In genomic region chr12:103864710-103865109, GRCh38 we compare ENCODE assay signal across 22 cellular contexts. TPM values are rescaled to one million over a fixed set of nuclear protein-coding genes. Genes with fewer than 3 reads are reported as not detected.
DNase-seq lines count a peak whose midpoint lies in the region; ATAC-seq, FAIRE-seq and TF ChIP-seq lines count a peak whose summit lies in the region.
"Had no signal": no experiment of that assay in that cellular context is flagged by ENCODE, and none has a peak within 500 bp of the region (broad histone marks: within the 10 kb centered on the region; RNA-seq: fewer than 3 reads in every experiment).

No MANE protein-coding gene starts in this region.

- no peak for TF ChIP-seq POLR2A in IMR-90 (IDR thresholded peaks at IDR 0.05; ENCODE audit: low read depth, low read length)

- H3K4ac ChIP-seq in IMR-90 (ENCODE audit: low read depth, low read length) = no peak overlapping the region
- no peak overlapping the region for H3K4ac ChIP-seq in mesenchymal stem cell (ENCODE audit: low read depth in 1 of 2, low read length in 2 of 2)

- dilution Hi-C loops in IMR-90 (cut with HindIII; ENCODE audit: low sequenced_read_pairs, unreplicated experiment) = no loop called here

- WGBS in IMR-90 (ENCODE audit: extremely low coverage in 2 of 2, insufficient read length in 1 of 2), 2 experiments = no CpG with 5 or more reads among the region's 6 CpGs
- 96% methylated on average over 6 of the region's 6 CpGs for WGBS in mesenchymal stem cell
- WGBS in small intestine, 3 donors = 33 to 77% (median 62%) methylated on average over 6 of the region's 6 CpGs

- no peaks in the 10 kb centered on the region for H3K79me2 ChIP-seq in PC-9 (ENCODE audit: low read depth)

- H3K14ac ChIP-seq in IMR-90 (replicated peaks; ENCODE audit: low read depth, low read length) = no peak overlapping the region
- no peak overlapping the region for H3K14ac ChIP-seq in mesenchymal stem cell (ENCODE audit: low read length in 2 of 2)

- no peak overlapping the region for H2BK5ac ChIP-seq in IMR-90 (ENCODE audit: low read depth, low read length, poor library complexity, severe bottlenecking)
- H2BK5ac ChIP-seq in mesenchymal stem cell (ENCODE audit: low read depth, low read length, poor library complexity, severe bottlenecking) = no peak overlapping the region

- H3K4me3 ChIP-seq in IMR-90 (ENCODE audit: insufficient read depth, low read depth, low read length) = no peak overlapping the region
- no peak overlapping the region for H3K4me3 ChIP-seq in mesenchymal stem cell (ENCODE audit: insufficient read depth in 1 of 2, low read depth in 1 of 2, low read length in 2 of 2)
- H3K4me3 ChIP-seq in small intestine (ENCODE audit: low read depth in 1 of 2, low read length in 2 of 2) = no peak overlapping the region
- no peak overlapping the region for H3K4me3 ChIP-seq in PC-9
- H3K4me3 ChIP-seq: GM23338, SK-N-MC had no signal

- TF ChIP-seq CTCF in IMR-90 (conservative IDR thresholded peaks at IDR 0.05; ENCODE audit: low read depth, low read length) (no peak), foreskin keratinocyte (conservative IDR thresholded peaks at IDR 0.05) (no peak), PC-9 (conservative IDR thresholded peaks at IDR 0.05) (no peak)

- H4K8ac ChIP-seq in IMR-90 (ENCODE audit: low read depth in 2 of 2, low read length in 2 of 2) = no peak overlapping the region; a peak in 1 of 4 replicates
- no peak overlapping the region for H4K8ac ChIP-seq in mesenchymal stem cell (ENCODE audit: low read length)

- H3K27me3 ChIP-seq in IMR-90 (ENCODE audit: control insufficient read depth, insufficient read depth, low read length) (no peaks in the 10 kb centered on the region), foreskin keratinocyte (no peaks in the 10 kb centered on the region), mesenchymal stem cell (ENCODE audit: control insufficient read depth in 1 of 2, insufficient read depth in 1 of 2, low read length in 2 of 2) (no peaks in the 10 kb centered on the region), small intestine (ENCODE audit: control insufficient read depth in 2 of 2, insufficient read depth in 2 of 2, low read length in 2 of 2) (no peaks in the 10 kb centered on the region), PC-9 (ENCODE audit: insufficient read depth, low read depth) (no peaks in the 10 kb centered on the region)

- H2AK9ac ChIP-seq in IMR-90 (replicated peaks; ENCODE audit: low read depth, low read length, poor library complexity) = no peak overlapping the region

- TF ChIP-seq RAD21 in IMR-90 (IDR thresholded peaks at IDR 0.05; ENCODE audit: low read length) = no peak

- H3K36me3 ChIP-seq in IMR-90 (ENCODE audit: control insufficient read depth, insufficient read depth, low read length) = no peaks in the 10 kb centered on the region
- H3K36me3 ChIP-seq in mesenchymal stem cell (ENCODE audit: control insufficient read depth in 1 of 2, insufficient read depth in 2 of 2, low read depth in 1 of 2, low read length in 2 of 2) = no peaks in the 10 kb centered on the region
- no peaks in the 10 kb centered on the region for H3K36me3 ChIP-seq in small intestine (ENCODE audit: control insufficient read depth in 2 of 2, insufficient read depth in 2 of 2, low read length in 2 of 2)
- H3K36me3 ChIP-seq in PC-9 (ENCODE audit: low read depth) = no peaks in the 10 kb centered on the region

- no peaks in the 10 kb centered on the region for H3K79me1 ChIP-seq in IMR-90 (ENCODE audit: low read depth in 1 of 2, low read length in 2 of 2)
- H3K79me1 ChIP-seq in mesenchymal stem cell (replicated peaks; ENCODE audit: low read length, poor library complexity, severe bottlenecking) = no peaks in the 10 kb centered on the region

- no peaks in the 10 kb centered on the region for H4K20me1 ChIP-seq in IMR-90 (ENCODE audit: insufficient read depth, low read length)
- no peaks in the 10 kb centered on the region for H4K20me1 ChIP-seq in PC-9 (ENCODE audit: insufficient read depth)

- H3K4me1 ChIP-seq in IMR-90 (ENCODE audit: control insufficient read depth, insufficient read depth, low read length) (peaks cover 3% of the 10 kb centered on the region), foreskin keratinocyte (peaks cover 16% of the 10 kb centered on the region), mesenchymal stem cell (ENCODE audit: control insufficient read depth, insufficient read depth, low read depth, low read length) (peaks cover 7% of the 10 kb centered on the region), small intestine (ENCODE audit: control insufficient read depth in 2 of 2, insufficient read depth in 1 of 2, low read depth in 1 of 2, low read length in 1 of 2) (no peaks in the 10 kb centered on the region), PC-9 (replicated peaks; ENCODE audit: insufficient read depth) (peaks cover 20% of the 10 kb centered on the region)

- DNase-seq in IMR-90 (no peak), foreskin keratinocyte (no peak), mesenchymal stem cell (no peak), small intestine (peak; percentile 59), NCI-H1930 (lab: John Stamatoyannopoulos, UW) (no peak), PC-9 (no peak)
- DNase-seq: 8988T; CD4-positive, CD25-positive, alpha-beta regulatory T cell; H9; KG1; MM.1S; NCI-H2029 treated with DMSO at 0.1 percent for 48 hours; NCI-H446 treated with DMSO at 0.1 percent for 48 hours; NCI-H526; NCI-H82; SIG-M5 had no signal

- no peaks in the 10 kb centered on the region for H3K9me2 ChIP-seq in PC-9 (ENCODE audit: insufficient read depth)

- H2BK12ac ChIP-seq in mesenchymal stem cell (ENCODE audit: low read length in 2 of 2) = peak overlapping the region in 1 of 2 experiments; percentile 56

- H2BK20ac ChIP-seq in IMR-90 (ENCODE audit: low read depth, low read length) = no peak overlapping the region

- H3K23ac ChIP-seq in IMR-90 (ENCODE audit: low read depth, low read length) = no peak overlapping the region
- H3K23ac ChIP-seq in mesenchymal stem cell (ENCODE audit: low read length in 2 of 2) = no peak overlapping the region

- peaks cover 7% of the 10 kb centered on the region for H3K9me1 ChIP-seq in IMR-90 (ENCODE audit: insufficient read depth, low read length)

- no peak overlapping the region for H2AFZ ChIP-seq in IMR-90 (replicated peaks; ENCODE audit: low read length, poor library complexity)
- H2AFZ ChIP-seq in mesenchymal stem cell (ENCODE audit: low read depth, low read length) = no peak overlapping the region
- H2AFZ ChIP-seq in PC-9 = no peak overlapping the region
- H2AFZ ChIP-seq: GM23338 had no signal

- BruUV-seq in IMR-90 (replicated peaks; lab: Mats Ljungman, UMichigan) (no TSS peak), PC-9 (replicated peaks; lab: Mats Ljungman, UMichigan) (no TSS peak)

- no peak for FAIRE-seq in small intestine (lab: Jason Lieb, UNC)
- FAIRE-seq: D721Med, HTR-8/SVneo had no signal

- POLR2A ChIA-PET in IMR-90 (lab: Charles Lee; ENCODE audit: unreplicated experiment) (no interaction called here), PC-9 (lab: Charles Lee; ENCODE audit: unreplicated experiment) (no interaction called here)

- no peaks in the 10 kb centered on the region for H3K9me3 ChIP-seq in IMR-90 (ENCODE audit: control insufficient read depth, insufficient read depth, low read length)
- no peaks in the 10 kb centered on the region for H3K9me3 ChIP-seq in mesenchymal stem cell (ENCODE audit: control insufficient read depth, low read length)
- no peaks in the 10 kb centered on the region for H3K9me3 ChIP-seq in small intestine (ENCODE audit: control insufficient read depth, low read depth)
- no peaks in the 10 kb centered on the region for H3K9me3 ChIP-seq in PC-9 (ENCODE audit: insufficient read depth, low read depth)

- no peak overlapping the region for H3K56ac ChIP-seq in IMR-90 (ENCODE audit: extremely low read depth, insufficient read depth, low read length)

- ATAC-seq in IMR-90 (ENCODE audit: low read depth) (no peak), foreskin keratinocyte (no peak), HG02623 (IDR thresholded peaks at IDR 0.05; ENCODE audit: unreplicated experiment) (no peak)
- ATAC-seq: GM23338, Panc1 had no signal

- H3K18ac ChIP-seq in IMR-90 (ENCODE audit: low read depth, low read length) = no peak overlapping the region
- H3K18ac ChIP-seq in mesenchymal stem cell (ENCODE audit: low read depth in 1 of 2, low read length in 2 of 2) = no peak overlapping the region

- H4K91ac ChIP-seq in IMR-90 (ENCODE audit: insufficient read depth, low read depth, low read length) (no peak overlapping the region), mesenchymal stem cell (ENCODE audit: low read length) (peak overlapping the region; percentile 78)

- CTCF ChIA-PET in IMR-90 (lab: Yijun Ruan, JAX) = interaction anchor here (0.6 kb wide), 1 partner anchor 1243 kb away, joined by 3 read pairs; the partner anchor contains the start of gene WASHC4
- CTCF ChIA-PET in PC-9 (lab: Charles Lee) = no interaction called here

- no peak overlapping the region for H4K5ac ChIP-seq in IMR-90 (ENCODE audit: low read depth, low read length)

- H3K27ac ChIP-seq in IMR-90 (ENCODE audit: insufficient read depth, low read length) = no peak overlapping the region
- H3K27ac ChIP-seq in foreskin keratinocyte = peak overlapping the region; percentile 16
- no peak overlapping the region for H3K27ac ChIP-seq in mesenchymal stem cell (ENCODE audit: low read length, poor library complexity, severe bottlenecking)
- H3K27ac ChIP-seq in small intestine (ENCODE audit: low read depth in 1 of 2, low read length in 1 of 2) = no peak overlapping the region
- no peak overlapping the region for H3K27ac ChIP-seq in PC-9
- H3K27ac ChIP-seq: SK-N-MC had no signal

- in situ Hi-C loops in IMR-90 (cut with MboI; ENCODE audit: low sequenced_read_pairs) = loop anchor here (5.0 to 10.0 kb wide), 2 partner anchors 92 to 300 kb away; no protein-coding TSS in a partner anchor

- H3K4me2 ChIP-seq in IMR-90 (ENCODE audit: low read depth, low read length) = no peak overlapping the region
- H3K4me2 ChIP-seq in mesenchymal stem cell (ENCODE audit: low read length, poor library complexity, severe bottlenecking) = no peak overlapping the region
- no peak overlapping the region for H3K4me2 ChIP-seq in PC-9
- H3K4me2 ChIP-seq: GM23338 had no signal

- H3K9ac ChIP-seq in IMR-90 (ENCODE audit: low read depth, low read length) (no peak overlapping the region), mesenchymal stem cell (ENCODE audit: low read length) (no peak overlapping the region)

- H3F3A ChIP-seq in PC-9 (ENCODE audit: insufficient read depth, low read depth) = peaks cover 15% of the 10 kb centered on the region

- H2BK120ac ChIP-seq in IMR-90 (ENCODE audit: low read depth, low read length) (no peak overlapping the region; the same call in 1 of the 2 replicates), mesenchymal stem cell (ENCODE audit: low read depth, low read length) (no peak overlapping the region)

- H2BK15ac ChIP-seq in IMR-90 (ENCODE audit: low read depth, low read length) (no peak overlapping the region), mesenchymal stem cell (ENCODE audit: low read depth, poor library complexity, severe bottlenecking) (no peak overlapping the region)

- intact Hi-C loops in IMR-90 (cut with micrococcal nuclease) = no loop called here
- intact Hi-C loops in PC-9 (cut with micrococcal nuclease; ENCODE audit: unreplicated experiment) = loop anchor here (5.0 kb wide), 1 partner anchor 287 kb away; no protein-coding TSS in a partner anchor

- H2AK5ac ChIP-seq in IMR-90 (ENCODE audit: low read depth, low read length) (peak overlapping the region; percentile 60; the same call in 1 of the 2 replicates), mesenchymal stem cell (ENCODE audit: low read length, severe bottlenecking) (peak overlapping the region; percentile 33)

RNA-seq across cellular contexts. Expression of gene NT5DC3, which starts 23.7 kb away (rescaled TPM):
- total RNA-seq in IMR-90 (2012; rRNA removed) (17.6 and 23.1 TPM in 2 replicates), foreskin keratinocyte (20.8 and 34.3 TPM in 2 replicates), PC-9 (2021) (11.5 and 13.2 TPM in 2 replicates)
- polyA plus RNA-seq in IMR-90 (2012; rRNA removed) (5.6 and 7.3 TPM in 2 replicates), foreskin keratinocyte (6.1 and 9.3 TPM in 2 replicates), small intestine (1 to 10 TPM in 1 of 3 donors, under 1 TPM in 2; 0.22 to 1.3 (median 0.27) TPM)
- 2.6 and 3.2 TPM in 2 replicates for polyA plus RNA-seq in IMR-90 (2012; cell fraction: cytosol; rRNA removed)
- 6.3 and 13.5 TPM in 2 replicates for polyA plus RNA-seq in IMR-90 (2012; cell fraction: nucleus; rRNA removed; ENCODE audit: low replicate concordance)
- 2.5 TPM for polyA plus RNA-seq in mesenchymal stem cell (2013, experiment 1 of 2)
- 2.4 TPM for polyA plus RNA-seq in mesenchymal stem cell (2013, experiment 2 of 2)
